ENCODE assay signal across 1 cellular context in the genomic region with DNA sequence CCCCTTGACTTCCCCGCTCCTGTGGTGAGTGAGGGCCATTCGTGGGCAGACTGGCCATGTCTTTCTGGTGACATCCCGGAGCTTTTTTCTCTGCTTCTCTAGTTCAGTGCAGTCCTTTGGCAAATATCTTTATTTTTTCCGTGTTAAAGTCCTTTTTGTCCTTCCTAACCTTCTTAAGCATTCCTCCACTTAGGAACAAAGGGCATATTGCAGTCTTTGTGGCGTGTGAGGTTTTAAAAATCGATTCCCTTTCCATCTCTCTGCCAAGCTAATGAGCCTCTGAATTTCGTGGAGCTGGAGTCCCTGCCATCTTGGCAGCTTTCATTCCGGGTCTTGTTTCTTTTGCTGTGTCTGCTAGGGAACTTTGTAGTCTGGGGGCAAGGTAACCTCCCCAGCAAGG.
TF ChIP-seq lines count a peak whose summit lies in the region.

No MANE protein-coding gene starts in this region.

TF ChIP-seq in GM23338, 12 proteins besides CTCF, POLR2A, EP300 and RAD21:
- TF ChIP-seq NANOG (IDR thresholded peaks at IDR 0.05; ENCODE audit: borderline replicate concordance) = no peak
- TF ChIP-seq ETS1 (IDR thresholded peaks at IDR 0.05) = no peak
- TF ChIP-seq, protein P1, sequence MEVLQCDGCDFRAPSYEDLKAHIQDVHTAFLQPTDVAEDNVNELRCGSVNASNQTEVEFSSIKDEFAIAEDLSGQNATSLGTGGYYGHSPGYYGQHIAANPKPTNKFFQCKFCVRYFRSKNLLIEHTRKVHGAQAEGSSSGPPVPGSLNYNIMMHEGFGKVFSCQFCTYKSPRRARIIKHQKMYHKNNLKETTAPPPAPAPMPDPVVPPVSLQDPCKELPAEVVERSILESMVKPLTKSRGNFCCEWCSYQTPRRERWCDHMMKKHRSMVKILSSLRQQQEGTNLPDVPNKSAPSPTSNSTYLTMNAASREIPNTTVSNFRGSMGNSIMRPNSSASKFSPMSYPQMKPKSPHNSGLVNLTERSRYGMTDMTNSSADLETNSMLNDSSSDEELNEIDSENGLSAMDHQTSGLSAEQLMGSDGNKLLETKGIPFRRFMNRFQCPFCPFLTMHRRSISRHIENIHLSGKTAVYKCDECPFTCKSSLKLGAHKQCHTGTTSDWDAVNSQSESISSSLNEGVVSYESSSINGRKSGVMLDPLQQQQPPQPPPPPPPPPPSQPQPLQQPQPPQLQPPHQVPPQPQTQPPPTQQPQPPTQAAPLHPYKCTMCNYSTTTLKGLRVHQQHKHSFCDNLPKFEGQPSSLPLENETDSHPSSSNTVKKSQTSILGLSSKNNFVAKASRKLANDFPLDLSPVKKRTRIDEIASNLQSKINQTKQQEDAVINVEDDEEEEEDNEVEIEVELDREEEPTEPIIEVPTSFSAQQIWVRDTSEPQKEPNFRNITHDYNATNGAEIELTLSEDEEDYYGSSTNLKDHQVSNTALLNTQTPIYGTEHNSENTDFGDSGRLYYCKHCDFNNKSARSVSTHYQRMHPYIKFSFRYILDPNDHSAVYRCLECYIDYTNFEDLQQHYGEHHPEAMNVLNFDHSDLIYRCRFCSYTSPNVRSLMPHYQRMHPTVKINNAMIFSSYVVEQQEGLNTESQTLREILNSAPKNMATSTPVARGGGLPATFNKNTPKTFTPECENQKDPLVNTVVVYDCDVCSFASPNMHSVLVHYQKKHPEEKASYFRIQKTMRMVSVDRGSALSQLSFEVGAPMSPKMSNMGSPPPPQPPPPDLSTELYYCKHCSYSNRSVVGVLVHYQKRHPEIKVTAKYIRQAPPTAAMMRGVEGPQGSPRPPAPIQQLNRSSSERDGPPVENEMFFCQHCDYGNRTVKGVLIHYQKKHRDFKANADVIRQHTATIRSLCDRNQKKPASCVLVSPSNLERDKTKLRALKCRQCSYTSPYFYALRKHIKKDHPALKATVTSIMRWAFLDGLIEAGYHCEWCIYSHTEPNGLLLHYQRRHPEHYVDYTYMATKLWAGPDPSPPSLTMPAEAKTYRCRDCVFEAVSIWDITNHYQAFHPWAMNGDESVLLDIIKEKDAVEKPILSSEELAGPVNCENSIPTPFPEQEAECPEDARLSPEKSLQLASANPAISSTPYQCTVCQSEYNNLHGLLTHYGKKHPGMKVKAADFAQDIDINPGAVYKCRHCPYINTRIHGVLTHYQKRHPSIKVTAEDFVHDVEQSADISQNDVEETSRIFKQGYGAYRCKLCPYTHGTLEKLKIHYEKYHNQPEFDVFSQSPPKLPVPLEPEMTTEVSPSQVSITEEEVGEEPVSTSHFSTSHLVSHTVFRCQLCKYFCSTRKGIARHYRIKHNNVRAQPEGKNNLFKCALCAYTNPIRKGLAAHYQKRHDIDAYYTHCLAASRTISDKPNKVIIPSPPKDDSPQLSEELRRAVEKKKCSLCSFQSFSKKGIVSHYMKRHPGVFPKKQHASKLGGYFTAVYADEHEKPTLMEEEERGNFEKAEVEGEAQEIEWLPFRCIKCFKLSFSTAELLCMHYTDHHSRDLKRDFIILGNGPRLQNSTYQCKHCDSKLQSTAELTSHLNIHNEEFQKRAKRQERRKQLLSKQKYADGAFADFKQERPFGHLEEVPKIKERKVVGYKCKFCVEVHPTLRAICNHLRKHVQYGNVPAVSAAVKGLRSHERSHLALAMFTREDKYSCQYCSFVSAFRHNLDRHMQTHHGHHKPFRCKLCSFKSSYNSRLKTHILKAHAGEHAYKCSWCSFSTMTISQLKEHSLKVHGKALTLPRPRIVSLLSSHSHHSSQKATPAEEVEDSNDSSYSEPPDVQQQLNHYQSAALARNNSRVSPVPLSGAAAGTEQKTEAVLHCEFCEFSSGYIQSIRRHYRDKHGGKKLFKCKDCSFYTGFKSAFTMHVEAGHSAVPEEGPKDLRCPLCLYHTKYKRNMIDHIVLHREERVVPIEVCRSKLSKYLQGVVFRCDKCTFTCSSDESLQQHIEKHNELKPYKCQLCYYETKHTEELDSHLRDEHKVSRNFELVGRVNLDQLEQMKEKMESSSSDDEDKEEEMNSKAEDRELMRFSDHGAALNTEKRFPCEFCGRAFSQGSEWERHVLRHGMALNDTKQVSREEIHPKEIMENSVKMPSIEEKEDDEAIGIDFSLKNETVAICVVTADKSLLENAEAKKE (CRISPR knock-in tag; IDR thresholded peaks at IDR 0.05) = no peak
- TF ChIP-seq POLR2AphosphoS5 (IDR thresholded peaks at IDR 0.05; ENCODE audit: low read depth) = no peak
- no peak for TF ChIP-seq REST (IDR thresholded peaks at IDR 0.05; ENCODE audit: unreplicated experiment)
- TF ChIP-seq JUNB (IDR thresholded peaks at IDR 0.05; ENCODE audit: unreplicated experiment) = no peak
- no peak for TF ChIP-seq STAT1 (IDR thresholded peaks at IDR 0.05; ENCODE audit: unreplicated experiment)
- TF ChIP-seq EZH2 (IDR thresholded peaks at IDR 0.05; ENCODE audit: low read depth, unreplicated experiment) = no peak
- TF ChIP-seq EZH2phosphoT487 (IDR thresholded peaks at IDR 0.05; ENCODE audit: unreplicated experiment) = no peak
- TF ChIP-seq CREB1 (CRISPR knock-in tag; IDR thresholded peaks at IDR 0.05; ENCODE audit: low read depth) = no peak
- no peak for TF ChIP-seq ZNF331 (CRISPR knock-in tag; IDR thresholded peaks at IDR 0.05; ENCODE audit: low read depth)
- TF ChIP-seq ZNF114 (CRISPR knock-in tag; IDR thresholded peaks at IDR 0.05) = no peak
